16 cellular contexts compared by ENCODE assay signal in the genomic region with DNA sequence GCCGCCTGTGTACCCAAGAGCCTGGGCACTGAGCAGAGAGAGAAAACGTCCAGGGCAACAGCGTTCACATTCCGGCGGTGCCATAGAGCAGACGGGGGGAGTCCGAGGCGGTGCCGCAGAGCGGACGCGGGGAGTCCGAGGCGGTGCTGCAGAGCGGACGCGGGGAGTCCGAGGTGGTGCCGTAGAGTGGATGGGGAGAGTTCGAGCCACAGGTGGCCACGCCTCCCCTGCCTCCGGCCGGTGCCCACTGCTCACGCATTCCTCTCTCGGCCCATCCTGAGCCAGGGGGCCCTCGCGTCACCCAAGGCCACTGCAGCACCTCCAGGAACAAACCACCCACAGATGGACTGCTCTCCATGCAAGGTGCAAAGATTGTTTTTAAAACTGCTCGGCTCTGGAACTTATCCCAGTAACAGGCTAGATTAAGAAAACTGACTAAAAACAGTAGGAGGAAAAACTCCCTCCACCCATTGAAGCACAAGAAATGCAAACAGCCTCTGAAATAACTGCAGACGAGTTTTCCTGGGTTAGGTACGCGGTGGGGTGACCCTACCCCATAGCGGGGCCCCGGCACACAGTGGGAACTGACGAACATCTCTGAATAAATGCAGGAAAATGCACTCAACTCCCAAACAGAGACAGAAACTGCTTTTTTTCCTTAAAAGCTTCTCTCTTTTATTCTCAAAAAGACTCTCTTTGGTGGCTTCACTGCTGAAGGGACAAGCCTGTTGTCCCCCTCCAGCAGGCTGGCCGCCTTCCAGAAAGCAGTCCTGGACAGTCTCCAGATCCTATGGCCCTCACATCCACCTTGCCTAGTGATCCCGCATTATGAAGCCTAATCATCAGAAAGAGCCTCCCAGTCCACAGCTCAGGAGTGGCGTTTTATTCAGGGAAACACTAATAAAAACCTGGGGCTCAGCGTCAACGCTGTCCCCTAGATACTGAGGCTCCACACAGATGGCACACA. TPM values are rescaled to one million over a fixed set of nuclear protein-coding genes. Genes with fewer than 3 reads are reported as not detected.
DNase-seq lines count a peak whose midpoint lies in the region; ATAC-seq and TF ChIP-seq lines count a peak whose summit lies in the region.
"Had no signal": no experiment of that assay in that cellular context is flagged by ENCODE, and none has a peak within 500 bp of the region (broad histone marks: within the 10 kb centered on the region; RNA-seq: fewer than 3 reads in every experiment).

No MANE protein-coding gene starts in this region.

- TF ChIP-seq CTCF in right lobe of liver (IDR thresholded peaks at IDR 0.05) (no peak), stomach (IDR thresholded peaks at IDR 0.05) (no peak)

- H3K36me3 ChIP-seq in H7 (replicated peaks; ENCODE audit: control insufficient read depth, insufficient read depth, low read length) (no peaks in the 10 kb centered on the region; the same call in 1 of the 2 replicates), right lobe of liver (no peaks in the 10 kb centered on the region), stomach (peaks cover 0 to 8% (median 2%) of the 10 kb centered on the region in 4 donors)
- H3K36me3 ChIP-seq: colonic mucosa had no signal

- TF ChIP-seq EP300 in stomach (IDR thresholded peaks at IDR 0.05), result no peak

- no peaks in the 10 kb centered on the region for H3K27me3 ChIP-seq in H7 (ENCODE audit: control insufficient read depth, insufficient read depth, low read length)
- no peaks in the 10 kb centered on the region for H3K27me3 ChIP-seq in right lobe of liver
- no peaks in the 10 kb centered on the region for H3K27me3 ChIP-seq in stomach
- H3K27me3 ChIP-seq: colonic mucosa had no signal

- 81% methylated on average over 15 of the region's 39 CpGs for WGBS in right lobe of liver (ENCODE audit: insufficient coverage, low coverage, low lambda C conversion rate, missing lambda C conversion rate)
- 63 to 69% (median 66%) methylated on average over 37 to 39 of the region's 39 CpGs for WGBS in stomach, 5 donors

- H3K36me3 Mint-ChIP-seq in activated naive CD8-positive, alpha-beta T cell treated with anti-CD3 and anti-CD28 coated beads, Interleukin-2, amount 50 U/mL, for 24 hours (ENCODE audit: low read depth), result no peaks in the 10 kb centered on the region
- H3K36me3 Mint-ChIP-seq: activated naive CD4-positive, alpha-beta T cell treated with anti-CD3 and anti-CD28 coated beads, Interleukin-2, amount 10 ng/mL, durations not matched to agents 7 days and 5 days; naive B cell had no signal

- H3K27me3 Mint-ChIP-seq in activated naive CD8-positive, alpha-beta T cell treated with anti-CD3 and anti-CD28 coated beads, Interleukin-2, amount 50 U/mL, for 24 hours, result peaks cover 27% of the 10 kb centered on the region

- H3K4me1 Mint-ChIP-seq in activated naive CD8-positive, alpha-beta T cell treated with anti-CD3 and anti-CD28 coated beads, Interleukin-2, amount 50 U/mL, for 24 hours, result no peaks in the 10 kb centered on the region

- no peaks in the 10 kb centered on the region for H3K9me3 Mint-ChIP-seq in activated naive CD8-positive, alpha-beta T cell treated with anti-CD3 and anti-CD28 coated beads, Interleukin-2, amount 50 U/mL, for 24 hours
- H3K9me3 Mint-ChIP-seq: activated naive CD4-positive, alpha-beta T cell treated with anti-CD3 and anti-CD28 coated beads, Interleukin-2, amount 10 ng/mL, durations not matched to agents 7 days and 5 days had no signal

- H3K27ac Mint-ChIP-seq in activated naive CD8-positive, alpha-beta T cell treated with anti-CD3 and anti-CD28 coated beads, Interleukin-2, amount 50 U/mL, for 24 hours, result no peak overlapping the region
- H3K27ac Mint-ChIP-seq: activated naive CD4-positive, alpha-beta T cell treated with anti-CD3 and anti-CD28 coated beads, Interleukin-2, amount 10 ng/mL, durations not matched to agents 7 days and 5 days; naive B cell; T-helper 17 cell had no signal

- no peak for TF ChIP-seq POLR2A in right lobe of liver (IDR thresholded peaks at IDR 0.05)
- TF ChIP-seq POLR2A in stomach (IDR thresholded peaks at IDR 0.05), result no peak

- H3K9me3 ChIP-seq in right lobe of liver, result no peaks in the 10 kb centered on the region
- no peaks in the 10 kb centered on the region for H3K9me3 ChIP-seq in stomach
- H3K9me3 ChIP-seq: colonic mucosa had no signal

- H3K27ac ChIP-seq in right lobe of liver (no peak overlapping the region), stomach (peak overlapping the region in 4 of 5 donors; percentile 41 to 82 (median 48))
- H3K27ac ChIP-seq: colonic mucosa, PC-9 had no signal

- H3K4me1 ChIP-seq in right lobe of liver (no peaks in the 10 kb centered on the region), stomach (peaks cover 0 to 41% (median 23%) of the 10 kb centered on the region in 4 donors)
- H3K4me1 ChIP-seq: colonic mucosa had no signal

- DNase-seq in H7 (peak; percentile 64), cerebellar cortex (ENCODE audit: low spot score) (peak; percentile 59), right lobe of liver (peak in 1 of 3 donors; percentile 46), stomach (peak; percentile 53), hippocampal formation (lab: John Stamatoyannopoulos, UW) (no peak), NCI-H187 treated with DMSO at 0.1 percent for 48 hours (lab: John Stamatoyannopoulos, UW) (no peak)
- no peak for DNase-seq in activated naive CD8-positive, alpha-beta T cell treated with anti-CD3 and anti-CD28 coated beads, Interleukin-2, amount 50 U/mL, for 24 hours
- DNase-seq: activated naive CD4-positive, alpha-beta T cell treated with anti-CD3 and anti-CD28 coated beads, Interleukin-2, amount 10 ng/mL, durations not matched to agents 7 days and 5 days; colonic mucosa; MM.1S; naive B cell; NCI-H2227 treated with DMSO at 0.1 percent for 48 hours; PC-9; small intestine; T-helper 17 cell had no signal

- ATAC-seq in right lobe of liver, result peak; percentile 8 to 14 (median 12)
- no peak for ATAC-seq in HG02970 (IDR thresholded peaks at IDR 0.05; ENCODE audit: low FRiP score, unreplicated experiment)
- ATAC-seq in activated naive CD8-positive, alpha-beta T cell treated with anti-CD3 and anti-CD28 coated beads, Interleukin-2, amount 50 U/mL, for 24 hours, result no peak
- ATAC-seq: T-helper 17 cell had no signal

- H3K4me3 Mint-ChIP-seq in activated naive CD8-positive, alpha-beta T cell treated with anti-CD3 and anti-CD28 coated beads, Interleukin-2, amount 50 U/mL, for 24 hours, result no peak overlapping the region
- H3K4me3 Mint-ChIP-seq: activated naive CD4-positive, alpha-beta T cell treated with anti-CD3 and anti-CD28 coated beads, Interleukin-2, amount 10 ng/mL, durations not matched to agents 7 days and 5 days; naive B cell; T-helper 17 cell had no signal

- H3K4me3 ChIP-seq in H7 (ENCODE audit: insufficient read depth, low read depth, low read length) (no peak overlapping the region), right lobe of liver (no peak overlapping the region), stomach (peak overlapping the region in 1 of 4 donors; percentile 7)
- H3K4me3 ChIP-seq: colonic mucosa, PC-9 had no signal

- intact Hi-C loops in right lobe of liver (cut with DNase I) (no loop called here), stomach (cut with DNase I; ENCODE audit: low total_unique reads) (no loop called here)

RNA-seq across cellular contexts. Expression of a gene that starts 55.9 kb away (rescaled TPM):
- 4.8 and 7.2 TPM in 2 replicates for total RNA-seq in H7 (2014; rRNA removed; shearing (Covaris generic))
- 10 to 100 TPM in 5 of 6 experiments, 1 to 10 TPM in 1; 8.0 to 13.5 (median 11.7) TPM for total RNA-seq in right lobe of liver
- total RNA-seq in stomach, result 10 to 100 TPM; 19.3 to 40.1 (median 29.5) TPM
- polyA plus RNA-seq in stomach, result 1 to 10 TPM; 2.4 to 4.0 (median 2.9) TPM

Comparison
In these comparisons a context has a peak if more than half of its experiments do, and no peak if none do; other contexts are left out.
1. DNase-seq: peak in H7 (single experiment), cerebellar cortex (single experiment) and stomach (single experiment); none in hippocampal formation (0 of 2), activated naive CD8-positive, alpha-beta T cell treated with anti-CD3 and anti-CD28 coated beads, Interleukin-2, amount 50 U/mL, for 24 hours (single experiment) and NCI-H187 treated with DMSO at 0.1 percent for 48 hours (single experiment).
2. ATAC-seq: peak in right lobe of liver (4 of 4); none in HG02970 (single experiment) and activated naive CD8-positive, alpha-beta T cell treated with anti-CD3 and anti-CD28 coated beads, Interleukin-2, amount 50 U/mL, for 24 hours (single experiment).
3. H3K27ac ChIP-seq: peak in stomach (4 of 5); none in right lobe of liver (0 of 3).